24 cellular contexts compared by ENCODE assay signal in the genomic region with DNA sequence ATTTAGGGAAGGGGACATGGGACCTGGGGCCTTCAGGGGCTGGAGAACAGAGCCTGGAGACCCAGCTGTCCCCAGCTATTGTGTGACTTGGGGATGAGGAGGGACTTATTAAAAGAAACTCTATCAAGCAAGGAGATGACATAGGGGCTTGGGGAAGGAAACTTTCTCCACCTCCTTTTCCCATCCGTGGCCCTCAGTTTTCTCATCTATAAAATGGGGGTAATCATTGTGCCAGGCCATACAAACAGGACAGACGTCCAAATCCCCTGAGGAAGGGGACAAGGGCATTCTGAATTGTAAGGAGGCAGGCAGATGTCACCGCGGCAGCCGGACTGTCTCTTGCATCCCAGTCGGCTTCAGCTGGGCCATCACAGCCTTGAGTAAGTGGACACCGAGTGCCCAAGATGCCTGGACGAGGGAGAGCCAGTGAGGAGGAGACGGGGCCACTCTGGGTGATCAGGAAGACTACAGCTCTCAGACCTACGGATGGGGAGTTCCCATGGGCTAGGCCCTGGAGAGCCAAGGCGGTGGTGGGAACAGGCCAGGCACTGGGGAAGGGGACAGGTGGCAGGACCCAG. TPM values are rescaled to one million over a fixed set of nuclear protein-coding genes. Genes with fewer than 3 reads are reported as not detected.
DNase-seq lines count a peak whose midpoint lies in the region; TF ChIP-seq lines count a peak whose summit lies in the region.
"Had no signal": no experiment of that assay in that cellular context is flagged by ENCODE, and none has a peak within 500 bp of the region (broad histone marks: within the 10 kb centered on the region; RNA-seq: fewer than 3 reads in every experiment).

No MANE protein-coding gene starts in this region.

- no peak overlapping the region for H3K14ac ChIP-seq in neuronal stem cell (ENCODE audit: low read length)

- H3K23ac ChIP-seq in neuronal stem cell (ENCODE audit: low read depth, low read length, poor library complexity): no peak overlapping the region

- peak overlapping the region; percentile 35 for H3K27ac Mint-ChIP-seq in activated naive CD4-positive, alpha-beta T cell treated with anti-CD3 and anti-CD28 coated beads, Interleukin-2, amount 10 ng/mL, durations not matched to agents 7 days and 5 days
- peak overlapping the region in 1 of 5 experiments; percentile 12 for H3K27ac Mint-ChIP-seq in brain
- H3K27ac Mint-ChIP-seq: activated CD8-positive, alpha-beta T cell treated with anti-CD3 and anti-CD28 coated beads for 36 hours; stimulated activated naive CD8-positive, alpha-beta T cell treated with anti-CD3 and anti-CD28 coated beads, Interleukin-15, amount 100 ng/mL, for 72 hours had no signal

- H3K36me3 Mint-ChIP-seq in activated naive CD4-positive, alpha-beta T cell treated with anti-CD3 and anti-CD28 coated beads, Interleukin-2, amount 10 ng/mL, durations not matched to agents 7 days and 5 days: peaks cover 6% of the 10 kb centered on the region
- H3K36me3 Mint-ChIP-seq in brain: peaks cover 8% of the 10 kb centered on the region

- H2BK5ac ChIP-seq in neuronal stem cell (ENCODE audit: low read length): no peak overlapping the region

- H3K79me1 ChIP-seq in neuronal stem cell (ENCODE audit: low read depth, low read length): no peaks in the 10 kb centered on the region

- H2BK120ac ChIP-seq in neuronal stem cell (ENCODE audit: low read depth, low read length): no peak overlapping the region

- no peak overlapping the region for H2AFZ ChIP-seq in neuronal stem cell (ENCODE audit: low read length)
- H2AFZ ChIP-seq: GM23248 had no signal

- H3K36me3 ChIP-seq in HUES6 (ENCODE audit: control insufficient read depth, insufficient read depth, low read length) (peaks cover 9% of the 10 kb centered on the region), neuronal stem cell (replicated peaks in 1 of 2; ENCODE audit: control insufficient read depth in 2 of 2, insufficient read depth in 2 of 2, low read length in 2 of 2) (peaks cover 2 to 8% of the 10 kb centered on the region in 2 donors)
- H3K36me3 ChIP-seq: upper lobe of left lung had no signal

- H3K27me3 ChIP-seq in HUES6 (ENCODE audit: control insufficient read depth, insufficient read depth, low read length): peaks cover 61% of the 10 kb centered on the region
- peaks cover 4 to 66% (median 44%) of the 10 kb centered on the region in 3 experiments for H3K27me3 ChIP-seq in neuronal stem cell (ENCODE audit: control insufficient read depth in 3 of 3, insufficient read depth in 3 of 3, low read depth in 1 of 3, low read length in 3 of 3)

- POLR2A ChIA-PET in HEK293T (lab: Yijun Ruan, JAX): no interaction called here

- H3K4me1 ChIP-seq in HUES6 (ENCODE audit: control insufficient read depth, insufficient read depth, low read length) (peaks cover 48% of the 10 kb centered on the region), neuronal stem cell (ENCODE audit: control insufficient read depth in 2 of 2, insufficient read depth in 1 of 2, low read depth in 1 of 2, low read length in 2 of 2) (peaks cover 7 to 24% of the 10 kb centered on the region in 2 donors)

- peak overlapping the region; percentile 67 for H2BK12ac ChIP-seq in neuronal stem cell (ENCODE audit: low read length)

- no peak overlapping the region for H4K8ac ChIP-seq in neuronal stem cell (ENCODE audit: low read depth, low read length)

- H3K9me3 Mint-ChIP-seq in activated naive CD4-positive, alpha-beta T cell treated with anti-CD3 and anti-CD28 coated beads, Interleukin-2, amount 10 ng/mL, durations not matched to agents 7 days and 5 days: no peaks in the 10 kb centered on the region
- H3K9me3 Mint-ChIP-seq in brain: peaks cover 0 to 3% (median 0%) of the 10 kb centered on the region in 5 experiments
- H3K9me3 Mint-ChIP-seq: activated CD8-positive, alpha-beta T cell treated with anti-CD3 and anti-CD28 coated beads for 36 hours; stimulated activated naive CD8-positive, alpha-beta T cell treated with anti-CD3 and anti-CD28 coated beads, Interleukin-15, amount 100 ng/mL, for 72 hours had no signal

- H3K9me3 ChIP-seq in HUES6 (ENCODE audit: control insufficient read depth, insufficient read depth, low read depth, low read length): no peaks in the 10 kb centered on the region
- no peaks in the 10 kb centered on the region for H3K9me3 ChIP-seq in neuronal stem cell (replicated peaks in 1 of 2; ENCODE audit: control insufficient read depth in 2 of 2, insufficient read depth in 1 of 2, low read depth in 1 of 2, low read length in 2 of 2)
- H3K9me3 ChIP-seq: spleen, upper lobe of left lung had no signal

- no peak overlapping the region for H3K4me2 ChIP-seq in neuronal stem cell (ENCODE audit: insufficient read depth, low read length, poor library complexity, severe bottlenecking)

- no peak overlapping the region for H3K18ac ChIP-seq in neuronal stem cell (ENCODE audit: low read length)

- H2BK15ac ChIP-seq in neuronal stem cell (ENCODE audit: low read length): peak overlapping the region; percentile 12

- CTCF ChIA-PET in activated naive CD4-positive, alpha-beta T cell treated with anti-CD3 and anti-CD28 coated beads, Interleukin-2, amount 10 ng/mL, durations not matched to agents 7 days and 5 days (lab: Charles Lee): interaction anchor here (0.8 to 7.1 kb wide), 3 partner anchors 12 to 68 kb away, joined by 5 to 79 read pairs (median 8); a partner anchor contains a TSS
- CTCF ChIA-PET in HEK293T (lab: Yijun Ruan, JAX): interaction anchor here (0.6 to 3.3 kb wide), 3 partner anchors 59 to 181 kb away, joined by 3 to 19 read pairs (median 4); no protein-coding TSS in a partner anchor

- peak overlapping the region; percentile 27 for H3K4me3 Mint-ChIP-seq in activated naive CD4-positive, alpha-beta T cell treated with anti-CD3 and anti-CD28 coated beads, Interleukin-2, amount 10 ng/mL, durations not matched to agents 7 days and 5 days
- peak overlapping the region in 4 of 5 experiments; percentile 21 to 54 (median 48) for H3K4me3 Mint-ChIP-seq in brain
- H3K4me3 Mint-ChIP-seq: activated CD8-positive, alpha-beta T cell treated with anti-CD3 and anti-CD28 coated beads for 36 hours had no signal

- H3K27ac ChIP-seq in HUES6 (ENCODE audit: low read depth, low read length): no peak overlapping the region
- no peak overlapping the region for H3K27ac ChIP-seq in neuronal stem cell (replicated peaks; ENCODE audit: low read length)
- H3K27ac ChIP-seq: GM23248, HL-60, spleen, upper lobe of left lung had no signal

- H3K4me1 Mint-ChIP-seq in activated naive CD4-positive, alpha-beta T cell treated with anti-CD3 and anti-CD28 coated beads, Interleukin-2, amount 10 ng/mL, durations not matched to agents 7 days and 5 days: peaks cover 34% of the 10 kb centered on the region
- peaks cover 24% of the 10 kb centered on the region for H3K4me1 Mint-ChIP-seq in brain

- no peak overlapping the region for H4K91ac ChIP-seq in neuronal stem cell (ENCODE audit: low read depth, low read length, poor library complexity)

- H2AK5ac ChIP-seq in neuronal stem cell (ENCODE audit: low read depth, low read length): peak overlapping the region; percentile 63

- DNase-seq in activated naive CD4-positive, alpha-beta T cell treated with anti-CD3 and anti-CD28 coated beads, Interleukin-2, amount 10 ng/mL, durations not matched to agents 7 days and 5 days: no peak
- no peak for DNase-seq in activated naive CD4-positive, alpha-beta T cell treated with Interleukin-2 at 50 U/mL for 16 hours
- DNase-seq in neuronal stem cell (ENCODE audit: low spot score): no peak
- no peak for DNase-seq in HEK293T (ENCODE audit: extremely low spot score)
- DNase-seq in NCI-H82 treated with DMSO at 0.1 percent for 48 hours (lab: John Stamatoyannopoulos, UW; ENCODE audit: unreplicated experiment): no peak
- no peak for DNase-seq in NOMO-1 (lab: John Stamatoyannopoulos, UW; ENCODE audit: unreplicated experiment in 2 of 2)
- DNase-seq: 8988T; activated CD8-positive, alpha-beta T cell treated with anti-CD3 and anti-CD28 coated beads for 36 hours; activated naive CD4-positive, alpha-beta T cell; activated T-cell treated with anti-CD3 and anti-CD28 coated beads for 4 hours; effector CD4-positive, alpha-beta T cell; foreskin melanocyte; GM23248; hippocampal formation; NCI-H1417; NCI-H524 treated with DMSO at 0.1 percent for 48 hours; Right ventricle myocardium superior; stimulated activated CD4-positive, alpha-beta T cell treated with anti-CD3 and anti-CD28 coated beads, Interleukin-4, amount 100 ng/mL, for 24 hours; stimulated activated naive CD8-positive, alpha-beta T cell treated with anti-CD3 and anti-CD28 coated beads, Interleukin-15, amount 100 ng/mL, for 72 hours had no signal

- no CpG with 5 or more reads among the region's 11 CpGs for WGBS in neuronal stem cell (ENCODE audit: extremely low coverage in 2 of 2, insufficient read length in 2 of 2, insufficient replicate concordance in 1 of 2), 2 donors

- TF ChIP-seq CTCF in brain (conservative IDR thresholded peaks at IDR 0.05): no peak

- H3K9ac ChIP-seq in HUES6 (ENCODE audit: low read length): peak overlapping the region; percentile 32
- H3K9ac ChIP-seq in neuronal stem cell (ENCODE audit: low read depth, low read length, poor library complexity): no peak overlapping the region
- H3K9ac ChIP-seq: GM23248 had no signal

- H3K27me3 Mint-ChIP-seq in activated naive CD4-positive, alpha-beta T cell treated with anti-CD3 and anti-CD28 coated beads, Interleukin-2, amount 10 ng/mL, durations not matched to agents 7 days and 5 days: peaks cover 48% of the 10 kb centered on the region
- peaks cover 19% of the 10 kb centered on the region for H3K27me3 Mint-ChIP-seq in brain
- H3K27me3 Mint-ChIP-seq: activated CD8-positive, alpha-beta T cell treated with anti-CD3 and anti-CD28 coated beads for 36 hours; stimulated activated naive CD8-positive, alpha-beta T cell treated with anti-CD3 and anti-CD28 coated beads, Interleukin-15, amount 100 ng/mL, for 72 hours had no signal

- H3K4me3 ChIP-seq in HUES6 (ENCODE audit: low read depth, low read length) (no peak overlapping the region; the same call in 1 of the 2 replicates), neuronal stem cell (ENCODE audit: low read length in 2 of 2) (no peak overlapping the region)
- H3K4me3 ChIP-seq: GM23248, spleen, upper lobe of left lung had no signal

- H3K4ac ChIP-seq in neuronal stem cell (ENCODE audit: low read length): no peak overlapping the region

RNA-seq across cellular contexts. Expression of a gene that starts 1.9 kb away (rescaled TPM):
- 103 TPM for polyA plus RNA-seq in brain (ENCODE audit: insufficient read depth, low read depth, low replicate concordance)
- 7.1 TPM for polyA plus RNA-seq in neuronal stem cell (2013, experiment 1 of 2)
- polyA plus RNA-seq in neuronal stem cell (2013, experiment 2 of 2): 7.2 TPM

RNA-seq across cellular contexts. Expression of a gene that starts 2.4 kb away (rescaled TPM):
- polyA plus RNA-seq in brain (ENCODE audit: insufficient read depth, low read depth, low replicate concordance): 63.8 TPM
- 16.4 TPM for polyA plus RNA-seq in neuronal stem cell (2013, experiment 1 of 2)
- 16.6 TPM for polyA plus RNA-seq in neuronal stem cell (2013, experiment 2 of 2)

RNA-seq across cellular contexts. Expression of a gene that starts 11.7 kb away (rescaled TPM):
- 7.4 TPM for polyA plus RNA-seq in brain (ENCODE audit: insufficient read depth, low read depth, low replicate concordance)
- 1.4 TPM for polyA plus RNA-seq in neuronal stem cell (2013, experiment 1 of 2)
- polyA plus RNA-seq in neuronal stem cell (2013, experiment 2 of 2): 1.5 TPM

RNA-seq across cellular contexts. Expression of a gene that starts 28.7 kb away (rescaled TPM):
- 275 TPM for polyA plus RNA-seq in brain (ENCODE audit: insufficient read depth, low read depth, low replicate concordance)
- 132 TPM for polyA plus RNA-seq in neuronal stem cell (2013, experiment 1 of 2)
- polyA plus RNA-seq in neuronal stem cell (2013, experiment 2 of 2): 126 TPM

RNA-seq across cellular contexts. Expression of a gene that starts 39.2 kb away (rescaled TPM):
- 15.1 TPM for polyA plus RNA-seq in brain (ENCODE audit: insufficient read depth, low read depth, low replicate concordance)
- 9.5 TPM for polyA plus RNA-seq in neuronal stem cell (2013, experiment 1 of 2)
- 9.7 TPM for polyA plus RNA-seq in neuronal stem cell (2013, experiment 2 of 2)
